In genomic region chr5:32780508-32780919, GRCh38 we compare ENCODE assay signal across 26 cellular contexts.
DNase-seq lines count a peak whose midpoint lies in the region; TF ChIP-seq lines count a peak whose summit lies in the region.
"Had no signal": no experiment of that assay in that cellular context is flagged by ENCODE, and none has a peak within 500 bp of the region (broad histone marks: within the 10 kb centered on the region; RNA-seq: fewer than 3 reads in every experiment).

No MANE protein-coding gene starts in this region.

- 81 to 82% methylated on average over 10 of the region's 10 CpGs for WGBS in GM23248 (ENCODE audit: low coverage in 1 of 2, low lambda C conversion rate in 2 of 2, missing lambda C conversion rate in 2 of 2), 2 experiments
- WGBS in thyroid gland, 2 donors: 31 to 41% methylated on average over 10 of the region's 10 CpGs

- H3K4me2 ChIP-seq in GM23248 (ENCODE audit: unreplicated experiment): no peak overlapping the region
- H3K4me2 ChIP-seq: smooth muscle cell had no signal

- H3K4me3 ChIP-seq in GM23248 (no peak overlapping the region), adipocyte (ENCODE audit: low read length) (no peak overlapping the region), fibroblast of pulmonary artery (replicated peaks; ENCODE audit: low read depth, low read length) (no peak overlapping the region), thyroid gland (replicated peaks in 1 of 3) (no peak overlapping the region)
- H3K4me3 ChIP-seq: lower lobe of right lung, pancreas, smooth muscle cell had no signal

- TF ChIP-seq CTCF in fibroblast of pulmonary artery (IDR thresholded peaks at IDR 0.05; ENCODE audit: low read length, missing control alignments) (no peak), thyroid gland (IDR thresholded peaks at IDR 0.05) (no peak)

- H3K9me2 ChIP-seq in GM23248 (ENCODE audit: insufficient read depth): no peaks in the 10 kb centered on the region

- in situ Hi-C loops in GM23248 (cut with MboI): no loop called here

- DNase-seq in GM23248 (peak; percentile 11), adipocyte (ENCODE audit: low read depth) (peak; percentile 69), fibroblast of pulmonary artery (ENCODE audit: low read depth) (peak; percentile 21), thyroid gland (peak; percentile 23 to 52), NCI-H526 treated with DMSO at 0.1 percent for 48 hours (lab: John Stamatoyannopoulos, UW) (no peak), hepatic stellate cell (ENCODE audit: low spot score) (no peak), C1 segment of cervical spinal cord (lab: John Stamatoyannopoulos, UW) (no peak)
- DNase-seq in activated CD4-positive, CD25-positive, alpha-beta regulatory T cell (lab: John Stamatoyannopoulos, UW): no peak
- DNase-seq: activated CD4-positive, alpha-beta memory T cell treated with anti-CD3 and anti-CD28 coated beads, Interleukin-2, amount 10 ng/mL, durations not matched to agents 7 days and 5 days; activated CD4-positive, alpha-beta T cell treated with anti-CD3 and anti-CD28 coated beads for 1 hour; activated CD8-positive, alpha-beta memory T cell treated with anti-CD3 and anti-CD28 coated beads, Interleukin-2, amount 50 U/mL, for 48 hours; activated naive CD4-positive, alpha-beta T cell treated with anti-CD3 and anti-CD28 coated beads, Interleukin-2, amount 10 ng/mL, durations not matched to agents 7 days and 5 days; amygdala; caudate nucleus; CD4-positive, CD25-positive, alpha-beta regulatory T cell; glutamatergic neuron; kidney; lower lobe of right lung; NCI-H1105; NCI-H2029; NCI-H748 treated with DMSO at 0.1 percent for 48 hours; nephron progenitor cell; pancreas; retina; stimulated activated CD4-positive, alpha-beta T cell treated with anti-CD3 and anti-CD28 coated beads, Interleukin-2, amount 100 ng/mL, for 48 hours had no signal

- H3K27me3 ChIP-seq in GM23248 (replicated peaks; ENCODE audit: insufficient read depth): no peaks in the 10 kb centered on the region
- no peaks in the 10 kb centered on the region for H3K27me3 ChIP-seq in adipocyte (replicated peaks; ENCODE audit: control insufficient read depth, insufficient read depth, low read length)
- H3K27me3 ChIP-seq in thyroid gland: no peaks in the 10 kb centered on the region
- H3K27me3 ChIP-seq: pancreas had no signal

- H3F3A ChIP-seq in GM23248 (ENCODE audit: insufficient read depth): no peaks in the 10 kb centered on the region

- intact Hi-C loops in thyroid gland (cut with DNase I): no loop called here

- TF ChIP-seq POLR2A in thyroid gland (IDR thresholded peaks at IDR 0.05): no peak

- no peak overlapping the region for H2AFZ ChIP-seq in GM23248

- H3K9ac ChIP-seq in GM23248 (no peak overlapping the region), adipocyte (ENCODE audit: low read length) (no peak overlapping the region)

- H4K20me1 ChIP-seq in GM23248 (ENCODE audit: insufficient read depth): no peaks in the 10 kb centered on the region

- 0 out of 2 replicates have a peak, but pooled peaks cover 16% of the 10 kb centered on the region for H3K79me2 ChIP-seq in GM23248 (ENCODE audit: insufficient read depth)

- H3K9me3 ChIP-seq in GM23248 (ENCODE audit: low read depth) (no peaks in the 10 kb centered on the region), adipocyte (ENCODE audit: control insufficient read depth, low read length) (peaks cover 10% of the 10 kb centered on the region), thyroid gland (no peaks in the 10 kb centered on the region)
- H3K9me3 ChIP-seq: lower lobe of right lung, pancreas had no signal

- H3K27ac ChIP-seq in GM23248 (no peak overlapping the region), thyroid gland (peak overlapping the region; percentile 7 to 57 (median 49))
- H3K27ac ChIP-seq: lower lobe of right lung, pancreas had no signal

- H3K36me3 ChIP-seq in GM23248 (ENCODE audit: low read depth): peaks cover 22% of the 10 kb centered on the region
- peaks cover 68% of the 10 kb centered on the region for H3K36me3 ChIP-seq in adipocyte (ENCODE audit: control insufficient read depth, insufficient read depth, low read length, severe bottlenecking)
- no peaks in the 10 kb centered on the region for H3K36me3 ChIP-seq in thyroid gland
- H3K36me3 ChIP-seq: lower lobe of right lung, pancreas had no signal

- 0 out of 2 replicates have a peak, but pooled peaks cover 3% of the 10 kb centered on the region for H3K4me1 ChIP-seq in GM23248 (ENCODE audit: insufficient read depth)
- H3K4me1 ChIP-seq in adipocyte (ENCODE audit: control insufficient read depth, insufficient read depth, low read length): peaks cover 39% of the 10 kb centered on the region
- H3K4me1 ChIP-seq in thyroid gland: peaks cover 9 to 10% of the 10 kb centered on the region in 2 donors
- H3K4me1 ChIP-seq: lower lobe of right lung, pancreas had no signal

Comparison
In these comparisons a context has a peak if more than half of its experiments do, and no peak if none do; other contexts are left out.
1. DNase-seq: peak in GM23248 (single experiment), adipocyte (single experiment), fibroblast of pulmonary artery (single experiment) and thyroid gland (2 of 2); none in NCI-H526 treated with DMSO at 0.1 percent for 48 hours (single experiment), hepatic stellate cell (single experiment), activated CD4-positive, CD25-positive, alpha-beta regulatory T cell (0 of 4) and C1 segment of cervical spinal cord (0 of 14).